In the genomic region with DNA sequence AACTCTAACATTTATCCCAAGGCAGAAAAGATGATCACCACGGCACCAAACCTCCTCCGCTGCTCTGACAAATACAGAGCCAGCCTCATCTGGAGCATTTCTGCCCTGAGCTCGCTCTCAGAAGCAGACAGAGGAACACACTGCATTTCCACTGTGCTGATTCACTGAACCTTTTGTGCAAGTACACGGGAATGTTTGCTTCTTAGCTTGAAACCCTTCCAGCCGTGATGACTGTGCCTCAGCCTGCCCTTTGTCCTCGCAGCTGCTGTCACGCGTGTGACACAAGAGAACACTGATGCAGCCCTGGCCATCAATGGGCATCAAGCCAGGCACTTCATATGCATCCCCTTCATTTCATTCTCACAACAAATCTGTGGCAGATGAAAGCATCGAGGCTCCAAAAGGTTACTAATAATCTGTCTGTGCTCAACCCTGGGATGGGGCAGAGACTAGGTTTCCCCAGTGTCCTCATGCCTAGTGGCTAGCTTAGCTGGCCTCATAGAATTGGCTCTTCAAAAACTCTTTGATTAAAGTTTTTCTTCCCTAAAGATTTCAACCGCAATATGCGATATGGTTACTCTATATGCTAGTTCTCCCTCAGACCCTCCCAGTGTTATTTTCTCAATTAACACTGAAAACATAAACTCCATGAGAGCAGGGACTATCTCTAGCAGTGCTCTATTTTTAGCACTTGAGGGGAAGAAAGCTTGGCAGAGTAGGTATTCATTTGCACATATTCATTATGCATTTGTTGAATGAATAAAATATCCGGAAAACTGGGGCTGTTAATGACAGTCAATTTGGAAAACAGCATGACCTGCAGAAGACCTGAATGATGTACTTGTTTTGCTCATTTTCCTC, we compare ENCODE assay signal across 8 cellular contexts. TPM values are rescaled to one million over a fixed set of nuclear protein-coding genes. Genes with fewer than 3 reads are reported as not detected.
DNase-seq lines count a peak whose midpoint lies in the region; ATAC-seq and TF ChIP-seq lines count a peak whose summit lies in the region.

No MANE protein-coding gene starts in this region.

- in situ Hi-C loops in GM13976 (cut with MboI; ENCODE audit: low sequenced_read_pairs, unreplicated experiment), result no loop called here

- TF ChIP-seq CTCF in PC-3 (conservative IDR thresholded peaks at IDR 0.05; ENCODE audit: low read depth, low read length) (no peak), esophagus squamous epithelium (IDR thresholded peaks at IDR 0.05) (no peak), nephron progenitor cell (IDR thresholded peaks at IDR 0.05) (no peak), GM13976 (IDR thresholded peaks at IDR 0.05; ENCODE audit: borderline replicate concordance, control extremely low read depth, extremely low read depth, insufficient read depth, missing control alignments) (no peak)

- no peak overlapping the region for H3K4me3 Mint-ChIP-seq in nephron progenitor cell

- WGBS in esophagus squamous epithelium, 2 donors, result 40 to 41% methylated on average over 8 to 12 of the region's 12 CpGs

- H3K4me1 ChIP-seq in PC-3 (ENCODE audit: insufficient read depth, low read length) (peaks cover 29% of the 10 kb centered on the region), esophagus squamous epithelium (peaks cover 9 to 32% (median 16%) of the 10 kb centered on the region in 3 donors)

- H4K20me1 ChIP-seq in PC-3 (ENCODE audit: low read length), result no peaks in the 10 kb centered on the region

- H3K36me3 ChIP-seq in PC-3 (ENCODE audit: low read depth, low read length) (no peaks in the 10 kb centered on the region), esophagus squamous epithelium (no peaks in the 10 kb centered on the region)

- peaks cover 84% of the 10 kb centered on the region for H3K79me2 ChIP-seq in PC-3 (ENCODE audit: low read length)

- H3K9me3 Mint-ChIP-seq in nephron progenitor cell, result no peaks in the 10 kb centered on the region

- H3K9ac ChIP-seq in PC-3 (ENCODE audit: low read length), result peak overlapping the region; percentile 38

- POLR2A ChIA-PET in PC-3 (lab: Charles Lee; ENCODE audit: unreplicated experiment), result interaction anchor here (0.7 kb wide), 1 partner anchor 45 kb away, joined by 3 read pairs; no protein-coding TSS in a partner anchor

- H3K4me3 ChIP-seq in PC-3 (ENCODE audit: low read length), result peak overlapping the region; percentile 40
- H3K4me3 ChIP-seq in esophagus squamous epithelium, result peak overlapping the region in 1 of 4 donors; percentile 40

- peaks cover 6% of the 10 kb centered on the region for H3K27me3 Mint-ChIP-seq in nephron progenitor cell (ENCODE audit: low read depth, poor library complexity)

- H2AFZ ChIP-seq in PC-3 (ENCODE audit: low read length), result 0 out of 2 replicates have a peak overlapping the region, but pooled peaks have one; percentile 10

- H3K9me2 ChIP-seq in PC-3 (replicated peaks; ENCODE audit: low read length), result no peaks in the 10 kb centered on the region

- CTCF ChIA-PET in PC-3 (lab: Charles Lee), result no interaction called here

- BruUV-seq in PC-3 (replicated peaks; lab: Mats Ljungman, UMichigan), result no TSS peak

- DNase-seq in ELR (ENCODE audit: low read depth), result peak; percentile 91
- peak; percentile 78 for DNase-seq in PC-3
- DNase-seq in esophagus squamous epithelium (lab: John Stamatoyannopoulos, UW), result no peak
- no peak for DNase-seq in nephron progenitor cell
- DNase-seq in GM13976 (ENCODE audit: low spot score), result no peak
- no peak for DNase-seq in SKM-1 treated with dmso at 0.1 percent for 144 hours (lab: John Stamatoyannopoulos, UW; ENCODE audit: unreplicated experiment)

- ATAC-seq in PC-3, result peak; percentile 96
- ATAC-seq in GM19395 (IDR thresholded peaks at IDR 0.05; ENCODE audit: unreplicated experiment), result no peak
- ATAC-seq in HG03196 (IDR thresholded peaks at IDR 0.05; ENCODE audit: unreplicated experiment), result no peak

- H3K27ac ChIP-seq in PC-3 (ENCODE audit: low read length), result peak overlapping the region; percentile 55
- peak overlapping the region; percentile 25 to 73 (median 72) for H3K27ac ChIP-seq in esophagus squamous epithelium

- H3K27ac Mint-ChIP-seq in nephron progenitor cell, result peak overlapping the region; percentile 30

- H3K36me3 Mint-ChIP-seq in nephron progenitor cell (ENCODE audit: low read depth), result no peaks in the 10 kb centered on the region

- peak overlapping the region; percentile 66 for H3K4me2 ChIP-seq in PC-3 (ENCODE audit: low read length)

- intact Hi-C loops in PC-3 (cut with micrococcal nuclease), result no loop called here
- intact Hi-C loops in esophagus squamous epithelium (cut with DNase I), result no loop called here

- no peaks in the 10 kb centered on the region for H3K9me3 ChIP-seq in PC-3 (ENCODE audit: low read length)
- H3K9me3 ChIP-seq in esophagus squamous epithelium, result no peaks in the 10 kb centered on the region

- H3F3A ChIP-seq in PC-3 (ENCODE audit: low read length, unreplicated experiment), result no peaks in the 10 kb centered on the region

- H3K27me3 ChIP-seq in PC-3 (ENCODE audit: low read length), result no peaks in the 10 kb centered on the region
- no peaks in the 10 kb centered on the region for H3K27me3 ChIP-seq in esophagus squamous epithelium

- peak in 1 of 4 donors; percentile 21 for TF ChIP-seq POLR2A in esophagus squamous epithelium (IDR thresholded peaks at IDR 0.05)

- peaks cover 49% of the 10 kb centered on the region for H3K4me1 Mint-ChIP-seq in nephron progenitor cell

RNA-seq across cellular contexts. Expression of gene CDC14B, which starts 7.3 kb away (rescaled TPM):
- total RNA-seq in PC-3 (2014; rRNA removed) (10.5 and 11.4 TPM in 2 replicates), esophagus squamous epithelium (10 to 100 TPM in 2 of 4 donors, 1 to 10 TPM in 2; 2.7 to 14.8 (median 9.1) TPM)

RNA-seq across cellular contexts. Expression of gene PRXL2C, which starts 42.8 kb away (rescaled TPM):
- total RNA-seq in PC-3 (2014; rRNA removed), result 9.7 and 15.2 TPM in 2 replicates
- 10 to 100 TPM in 1 of 4 donors, 1 to 10 TPM in 2, under 1 TPM in 1; 0.95 to 12.2 (median 5.6) TPM for total RNA-seq in esophagus squamous epithelium

Comparison
In these comparisons a context has a peak if more than half of its experiments do, and no peak if none do; other contexts are left out.
1. DNase-seq: peak in ELR (single experiment) and PC-3 (single experiment); none in esophagus squamous epithelium (single experiment), nephron progenitor cell (single experiment), GM13976 (single experiment) and SKM-1 treated with dmso at 0.1 percent for 144 hours (single experiment).